ENCODE assay signal across 7 cellular contexts in the genomic region with DNA sequence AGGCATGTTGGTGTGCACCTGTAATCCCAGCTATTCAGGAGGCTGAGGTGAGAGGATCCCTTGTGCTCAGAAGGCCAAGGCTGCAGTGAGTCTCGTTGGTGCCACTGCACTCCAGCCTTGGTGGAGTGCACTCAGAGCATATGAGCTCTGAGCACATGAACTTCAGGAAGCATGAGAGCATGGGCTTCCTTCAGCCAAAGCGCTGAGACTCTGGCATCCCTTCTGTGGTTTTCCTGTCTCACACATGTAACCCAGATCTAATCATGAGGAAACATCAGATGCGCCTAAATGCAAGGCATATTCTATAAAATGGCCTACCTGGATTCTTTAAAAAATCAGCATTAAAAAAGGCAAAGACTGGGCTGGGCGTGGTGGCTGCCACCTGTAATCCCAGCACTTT. TPM values are rescaled to one million over a fixed set of nuclear protein-coding genes. Genes with fewer than 3 reads are reported as not detected.
"Had no signal": no experiment of that assay in that cellular context is flagged by ENCODE, and none has a peak within 500 bp of the region (broad histone marks: within the 10 kb centered on the region; RNA-seq: fewer than 3 reads in every experiment).

No MANE protein-coding gene starts in this region.

RNA-seq across cellular contexts. Expression of a gene that starts 21.8 kb away (rescaled TPM):
- total RNA-seq: bronchial epithelial cell, dermis microvascular lymphatic vessel endothelial cell, esophagus mucosa, osteocyte, psoas muscle, SJCRH30 had no signal
- polyA plus RNA-seq: lung had no signal
